In genomic region chr4:3708611-3709010, GRCh38 we compare ENCODE assay signal across 20 cellular contexts. TPM values are rescaled to one million over a fixed set of nuclear protein-coding genes. Genes with fewer than 3 reads are reported as not detected.
DNase-seq lines count a peak whose midpoint lies in the region; ATAC-seq and TF ChIP-seq lines count a peak whose summit lies in the region.
"Had no signal": no experiment of that assay in that cellular context is flagged by ENCODE, and none has a peak within 500 bp of the region (broad histone marks: within the 10 kb centered on the region; RNA-seq: fewer than 3 reads in every experiment).

No MANE protein-coding gene starts in this region.

- H3K27ac Mint-ChIP-seq in chondrocyte (ENCODE audit: unreplicated experiment) (no peak overlapping the region), nephron (peak overlapping the region in 2 of 3 experiments; percentile 26 to 82)
- H3K27ac Mint-ChIP-seq: H9, HFFc6 had no signal

- H3K4me1 Mint-ChIP-seq in chondrocyte (ENCODE audit: low read depth) (peaks cover 14% of the 10 kb centered on the region), nephron (peaks cover 50% of the 10 kb centered on the region)

- H3K27me3 Mint-ChIP-seq in chondrocyte (ENCODE audit: low read depth) (peaks cover 19% of the 10 kb centered on the region), nephron (ENCODE audit: low read depth) (peaks cover 17% of the 10 kb centered on the region)

- WGBS in spleen, 5 donors = 80 to 92% (median 82%) methylated on average over 8 of the region's 8 CpGs

- no peaks in the 10 kb centered on the region for H3K9me3 ChIP-seq in spleen
- H3K9me3 ChIP-seq: MG63 had no signal

- peak overlapping the region in 4 of 8 donors; percentile 36 to 69 (median 51) for H3K27ac ChIP-seq in spleen
- H3K27ac ChIP-seq: 22Rv1, C4-2B, HL-60 had no signal

- no peak overlapping the region for H3K4me3 ChIP-seq in spleen
- H3K4me3 ChIP-seq: K562, MG63 had no signal

- peak; percentile 47 for DNase-seq in Right ventricle myocardium inferior (ENCODE audit: missing footprints)
- DNase-seq in left ventricle myocardium superior = no peak
- DNase-seq in chondrocyte (ENCODE audit: low spot score) = peak; percentile 53
- peak; percentile 67 for DNase-seq in spleen
- no peak for DNase-seq in GM19238 (ENCODE audit: insufficient read length, low spot score)
- no peak for DNase-seq in 8988T
- DNase-seq: H9, HFFc6, MG63, NCI-H1417, NCI-H2081 treated with DMSO at 0.1 percent for 48 hours, NCI-H526 treated with DMSO at 0.1 percent for 48 hours, SHP77 treated with DMSO at 0.1 percent for 48 hours had no signal

- H3K9me3 Mint-ChIP-seq in chondrocyte (ENCODE audit: low read depth) (no peaks in the 10 kb centered on the region), nephron (no peaks in the 10 kb centered on the region)
- H3K9me3 Mint-ChIP-seq: H9, HFFc6 had no signal

- H3K4me1 ChIP-seq in spleen = peaks cover 0 to 13% (median 0%) of the 10 kb centered on the region in 6 donors

- no peaks in the 10 kb centered on the region for H3K36me3 ChIP-seq in spleen
- H3K36me3 ChIP-seq: MG63 had no signal

- H3K4me3 Mint-ChIP-seq in chondrocyte (ENCODE audit: unreplicated experiment) (no peak overlapping the region), nephron (no peak overlapping the region)
- H3K4me3 Mint-ChIP-seq: H9, HFFc6 had no signal

- ATAC-seq in Right ventricle myocardium inferior = no peak
- ATAC-seq in left ventricle myocardium superior = no peak
- no peak for ATAC-seq in HG03565 (IDR thresholded peaks at IDR 0.05; ENCODE audit: unreplicated experiment)
- ATAC-seq: HepG2, K562 had no signal

- intact Hi-C loops in Right ventricle myocardium inferior (cut with DNase I) = no loop called here
- intact Hi-C loops in left ventricle myocardium superior (cut with micrococcal nuclease) = no loop called here
- intact Hi-C loops in spleen (cut with DNase I; ENCODE audit: low total_unique reads) = no loop called here

- H3K27me3 ChIP-seq in spleen (replicated peaks in 1 of 7) = peaks cover 0 to 78% (median under 1%) of the 10 kb centered on the region in 7 donors
- H3K27me3 ChIP-seq: MG63 had no signal

- TF ChIP-seq POLR2A in spleen (IDR thresholded peaks at IDR 0.05) = no peak

- TF ChIP-seq CTCF in chondrocyte (IDR thresholded peaks at IDR 0.05) (no peak), nephron (IDR thresholded peaks at IDR 0.05; ENCODE audit: unreplicated experiment in 3 of 3) (no peak), spleen (IDR thresholded peaks at IDR 0.05 in 8 of 11, conservative IDR thresholded peaks at IDR 0.05 in 3 of 11) (no peak)

- H3K36me3 Mint-ChIP-seq in chondrocyte (ENCODE audit: low read depth) (no peaks in the 10 kb centered on the region), nephron (ENCODE audit: low read depth) (no peaks in the 10 kb centered on the region)

RNA-seq across cellular contexts. Expression of gene ADRA2C, which starts 57.6 kb away (rescaled TPM):
- total RNA-seq in Right ventricle myocardium inferior = 6.9 TPM
- total RNA-seq in left ventricle myocardium superior = 5.9 TPM
- 0.99 to 1.6 TPM (median 1.5 TPM) in 3 replicates for total RNA-seq in chondrocyte
- total RNA-seq in spleen = 10 to 100 TPM; 19.5 to 42.1 (median 37.6) TPM
- polyA plus RNA-seq in spleen = 10 to 100 TPM in 1 of 3 donors, 1 to 10 TPM in 2; 9.4 to 15.5 (median 9.9) TPM

Comparison
In these comparisons a context has a peak if more than half of its experiments do, and no peak if none do; other contexts are left out.
1. DNase-seq: peak in Right ventricle myocardium inferior (single experiment), chondrocyte (single experiment) and spleen (single experiment); none in left ventricle myocardium superior (single experiment), GM19238 (single experiment) and 8988T (single experiment).